26 cellular contexts compared by ENCODE assay signal in the genomic region with DNA sequence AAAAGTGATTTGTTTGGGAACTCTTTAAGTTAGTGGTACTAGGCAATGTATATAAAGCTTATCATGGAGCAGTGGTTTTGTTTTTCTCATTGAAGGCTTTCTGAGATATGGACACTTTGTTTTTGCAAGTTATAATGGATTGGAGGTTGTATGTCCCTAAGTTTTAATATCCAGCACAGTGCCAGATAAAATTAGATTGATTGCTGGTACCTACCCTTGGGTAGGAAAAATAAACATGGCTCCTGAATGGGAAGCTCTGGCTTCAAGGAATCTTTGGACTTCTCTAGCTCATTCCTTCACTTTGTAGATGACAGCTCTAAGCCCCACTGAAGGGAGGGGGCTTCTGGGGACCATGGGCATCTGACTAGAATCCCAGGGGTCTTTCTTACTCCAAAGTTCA.
A peak's percentile ranks its signal among the peaks of the same experiment; 100 is the strongest.
DNase-seq lines count a peak whose midpoint lies in the region; ATAC-seq and TF ChIP-seq lines count a peak whose summit lies in the region.
"Had no signal": no experiment of that assay in that cellular context is flagged by ENCODE, and none has a peak within 500 bp of the region (broad histone marks: within the 10 kb centered on the region; RNA-seq: fewer than 3 reads in every experiment).

No MANE protein-coding gene starts in this region.

- no peak for ATAC-seq in activated CD4-positive, alpha-beta T cell treated with anti-CD3 and anti-CD28 coated beads for 36 hours
- ATAC-seq in CD4-positive, CD25-positive, alpha-beta regulatory T cell (ENCODE audit: low read depth in 2 of 2) = no peak
- ATAC-seq in activated T-helper 17 cell treated with anti-CD3 and anti-CD28 coated beads, Interleukin-2, amount 50 U/mL, for 72 hours (replicated peaks) = no peak
- no peak for ATAC-seq in GM18870 (IDR thresholded peaks at IDR 0.05; ENCODE audit: unreplicated experiment)
- no peak for ATAC-seq in GM21528 (IDR thresholded peaks at IDR 0.05; ENCODE audit: low FRiP score, unreplicated experiment)
- no peak for ATAC-seq in HG02642 (IDR thresholded peaks at IDR 0.05; ENCODE audit: poor library complexity, unreplicated experiment)
- ATAC-seq: HCT116, PC-3, Right ventricle myocardium inferior, SK-N-SH treated with all-trans-retinoic acid at 6 μM for 48 hours had no signal

- CTCF ChIA-PET in activated CD4-positive, alpha-beta T cell treated with anti-CD3 and anti-CD28 coated beads for 36 hours (lab: Charles Lee) = interaction anchor here (1.4 kb wide), 1 partner anchor 8 kb away, joined by 3 read pairs; no protein-coding TSS in a partner anchor
- CTCF ChIA-PET in HEK293 (lab: Yijun Ruan, JAX) = interaction anchor here (0.8 kb wide), 1 partner anchor 826 kb away, joined by 4 read pairs; no protein-coding TSS in a partner anchor

- H3K9me3 ChIP-seq in CD4-positive, CD25-positive, alpha-beta regulatory T cell (ENCODE audit: control insufficient read depth in 2 of 2, low read length in 2 of 2) = no peaks in the 10 kb centered on the region
- H3K9me3 ChIP-seq in HEK293 (ENCODE audit: control insufficient read depth, insufficient read depth, low read depth, low read length) = no peaks in the 10 kb centered on the region
- H3K9me3 ChIP-seq: BE2C, Caco-2, MG63, SJCRH30 had no signal

- H3K9me3 Mint-ChIP-seq in activated CD4-positive, alpha-beta T cell treated with anti-CD3 and anti-CD28 coated beads for 36 hours (ENCODE audit: low read depth) = no peaks in the 10 kb centered on the region
- no peaks in the 10 kb centered on the region for H3K9me3 Mint-ChIP-seq in CD4-positive, CD25-positive, alpha-beta regulatory T cell
- no peaks in the 10 kb centered on the region for H3K9me3 Mint-ChIP-seq in activated T-helper 17 cell treated with anti-CD3 and anti-CD28 coated beads, Interleukin-2, amount 50 U/mL, for 72 hours
- H3K9me3 Mint-ChIP-seq: CD14-positive monocyte had no signal

- intact Hi-C loops in activated CD4-positive, alpha-beta T cell treated with anti-CD3 and anti-CD28 coated beads for 36 hours (cut with DNase I, micrococcal nuclease) = loop anchor here in 1 of 2 experiments (10.0 kb wide), 2 partner anchors 499 to 719 kb away; no protein-coding TSS in a partner anchor

- no peak overlapping the region for H3K4me3 Mint-ChIP-seq in activated CD4-positive, alpha-beta T cell treated with anti-CD3 and anti-CD28 coated beads for 36 hours
- peak overlapping the region in 1 of 4 donors; percentile 8 for H3K4me3 Mint-ChIP-seq in CD4-positive, CD25-positive, alpha-beta regulatory T cell
- no peak overlapping the region for H3K4me3 Mint-ChIP-seq in activated T-helper 17 cell treated with anti-CD3 and anti-CD28 coated beads, Interleukin-2, amount 50 U/mL, for 72 hours
- H3K4me3 Mint-ChIP-seq: CD14-positive monocyte had no signal

- no peak for DNase-seq in activated CD4-positive, alpha-beta T cell treated with anti-CD3 and anti-CD28 coated beads for 36 hours
- no peak for DNase-seq in activated CD4-positive, alpha-beta T cell treated with anti-CD3 and anti-CD28 coated beads for 4 hours
- no peak for DNase-seq in CD4-positive, CD25-positive, alpha-beta regulatory T cell
- DNase-seq: ACHN; BE2C; Caco-2; KBM-7; MG63; NCI-H2029; NCI-H446; NCI-H524 treated with DMSO at 0.1 percent for 48 hours; NCI-H774; NK-92 treated with Interleukin-12 subunit alpha and Interleukin-12 subunit beta, amount 100 ng/mL, for 24 hours; PC-3; SJCRH30 had no signal

- H3K27me3 Mint-ChIP-seq in activated CD4-positive, alpha-beta T cell treated with anti-CD3 and anti-CD28 coated beads for 36 hours = no peaks in the 10 kb centered on the region
- H3K27me3 Mint-ChIP-seq in CD4-positive, CD25-positive, alpha-beta regulatory T cell = no peaks in the 10 kb centered on the region
- no peaks in the 10 kb centered on the region for H3K27me3 Mint-ChIP-seq in activated T-helper 17 cell treated with anti-CD3 and anti-CD28 coated beads, Interleukin-2, amount 50 U/mL, for 72 hours

- TF ChIP-seq CTCF in HEK293 (tag by site-specific recombination; IDR thresholded peaks at IDR 0.05) = no peak

- H3K27ac ChIP-seq in CD4-positive, CD25-positive, alpha-beta regulatory T cell (ENCODE audit: insufficient read depth, low read length, poor library complexity, severe bottlenecking) = no peak overlapping the region
- no peak overlapping the region for H3K27ac ChIP-seq in HEK293 (ENCODE audit: extremely low read depth, low read depth, low read length)
- H3K27ac ChIP-seq: 22Rv1, SJCRH30 had no signal

- H3K36me3 ChIP-seq in CD4-positive, CD25-positive, alpha-beta regulatory T cell (ENCODE audit: control insufficient read depth, insufficient read depth, low read length) = no peaks in the 10 kb centered on the region
- H3K36me3 ChIP-seq in HEK293 (ENCODE audit: control insufficient read depth in 2 of 2, insufficient read depth in 1 of 2, low read length in 2 of 2) = no peaks in the 10 kb centered on the region; a peak in 1 of 3 replicates
- H3K36me3 ChIP-seq: BE2C, MG63, SJCRH30 had no signal

- peaks cover 3% of the 10 kb centered on the region for H3K4me1 ChIP-seq in CD4-positive, CD25-positive, alpha-beta regulatory T cell (ENCODE audit: control insufficient read depth, insufficient read depth, low read length, poor library complexity, severe bottlenecking)
- H3K4me1 ChIP-seq in HEK293 (ENCODE audit: control insufficient read depth, insufficient read depth, low read length) = peaks cover 30% of the 10 kb centered on the region

- H3K36me3 Mint-ChIP-seq in activated CD4-positive, alpha-beta T cell treated with anti-CD3 and anti-CD28 coated beads for 36 hours (ENCODE audit: low read depth) = peaks cover 3% of the 10 kb centered on the region
- peaks cover 4% of the 10 kb centered on the region for H3K36me3 Mint-ChIP-seq in CD4-positive, CD25-positive, alpha-beta regulatory T cell
- H3K36me3 Mint-ChIP-seq in activated T-helper 17 cell treated with anti-CD3 and anti-CD28 coated beads, Interleukin-2, amount 50 U/mL, for 72 hours (ENCODE audit: low read depth) = no peaks in the 10 kb centered on the region

- H3K27me3 ChIP-seq in CD4-positive, CD25-positive, alpha-beta regulatory T cell (ENCODE audit: control insufficient read depth, insufficient read depth, low read length) = no peaks in the 10 kb centered on the region
- H3K27me3 ChIP-seq: BE2C, MG63, SJCRH30 had no signal

- H3K4me3 ChIP-seq in CD4-positive, CD25-positive, alpha-beta regulatory T cell (ENCODE audit: low read depth, low read length) = no peak overlapping the region
- H3K4me3 ChIP-seq in HEK293 (ENCODE audit: low read depth, low read length) = no peak overlapping the region
- H3K4me3 ChIP-seq: GM12878, MG63, SJCRH30 had no signal

- peaks cover 51% of the 10 kb centered on the region for H3K4me1 Mint-ChIP-seq in activated CD4-positive, alpha-beta T cell treated with anti-CD3 and anti-CD28 coated beads for 36 hours
- peaks cover 5 to 42% (median 36%) of the 10 kb centered on the region in 4 donors for H3K4me1 Mint-ChIP-seq in CD4-positive, CD25-positive, alpha-beta regulatory T cell
- peaks cover 23% of the 10 kb centered on the region for H3K4me1 Mint-ChIP-seq in activated T-helper 17 cell treated with anti-CD3 and anti-CD28 coated beads, Interleukin-2, amount 50 U/mL, for 72 hours

- POLR2A ChIA-PET in activated CD4-positive, alpha-beta T cell treated with anti-CD3 and anti-CD28 coated beads for 36 hours (lab: Charles Lee) = interaction anchor here (0.6 kb wide), 1 partner anchor 193 kb away, joined by 3 read pairs; no protein-coding TSS in a partner anchor
- POLR2A ChIA-PET in HEK293 (lab: Yijun Ruan, JAX) = no interaction called here

- peak overlapping the region; percentile 47 for H3K27ac Mint-ChIP-seq in activated CD4-positive, alpha-beta T cell treated with anti-CD3 and anti-CD28 coated beads for 36 hours
- peak overlapping the region; percentile 42 to 68 (median 49) for H3K27ac Mint-ChIP-seq in CD4-positive, CD25-positive, alpha-beta regulatory T cell
- H3K27ac Mint-ChIP-seq in activated T-helper 17 cell treated with anti-CD3 and anti-CD28 coated beads, Interleukin-2, amount 50 U/mL, for 72 hours = peak overlapping the region; percentile 13

TF ChIP-seq in HEK293, 187 proteins besides CTCF, POLR2A, EP300 and RAD21:
- no peak for TF ChIP-seq ZNF248 (tag by site-specific recombination; IDR thresholded peaks at IDR 0.05)
- TF ChIP-seq MYNN (tag by site-specific recombination; IDR thresholded peaks at IDR 0.05; ENCODE audit: borderline replicate concordance) = no peak
- TF ChIP-seq, protein P1, sequence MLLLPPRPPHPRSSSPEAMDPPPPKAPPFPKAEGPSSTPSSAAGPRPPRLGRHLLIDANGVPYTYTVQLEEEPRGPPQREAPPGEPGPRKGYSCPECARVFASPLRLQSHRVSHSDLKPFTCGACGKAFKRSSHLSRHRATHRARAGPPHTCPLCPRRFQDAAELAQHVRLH (tag by site-specific recombination; IDR thresholded peaks at IDR 0.05) = peak; percentile 55; the same call in 1 of the 2 replicates
- no peak for TF ChIP-seq SP2 (tag by site-specific recombination; IDR thresholded peaks at IDR 0.05)
- TF ChIP-seq, protein P2, sequence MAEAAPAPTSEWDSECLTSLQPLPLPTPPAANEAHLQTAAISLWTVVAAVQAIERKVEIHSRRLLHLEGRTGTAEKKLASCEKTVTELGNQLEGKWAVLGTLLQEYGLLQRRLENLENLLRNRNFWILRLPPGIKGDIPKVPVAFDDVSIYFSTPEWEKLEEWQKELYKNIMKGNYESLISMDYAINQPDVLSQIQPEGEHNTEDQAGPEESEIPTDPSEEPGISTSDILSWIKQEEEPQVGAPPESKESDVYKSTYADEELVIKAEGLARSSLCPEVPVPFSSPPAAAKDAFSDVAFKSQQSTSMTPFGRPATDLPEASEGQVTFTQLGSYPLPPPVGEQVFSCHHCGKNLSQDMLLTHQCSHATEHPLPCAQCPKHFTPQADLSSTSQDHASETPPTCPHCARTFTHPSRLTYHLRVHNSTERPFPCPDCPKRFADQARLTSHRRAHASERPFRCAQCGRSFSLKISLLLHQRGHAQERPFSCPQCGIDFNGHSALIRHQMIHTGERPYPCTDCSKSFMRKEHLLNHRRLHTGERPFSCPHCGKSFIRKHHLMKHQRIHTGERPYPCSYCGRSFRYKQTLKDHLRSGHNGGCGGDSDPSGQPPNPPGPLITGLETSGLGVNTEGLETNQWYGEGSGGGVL (tag by site-specific recombination; IDR thresholded peaks at IDR 0.05) = no peak
